ENCODE assay signal across 8 cellular contexts in genomic region chr7:131011976-131012375, GRCh38.
DNase-seq lines count a peak whose midpoint lies in the region; ATAC-seq and TF ChIP-seq lines count a peak whose summit lies in the region.

No MANE protein-coding gene starts in this region.

- H3K36me3 Mint-ChIP-seq in CD8-positive, alpha-beta memory T cell: peaks cover 0 to 44% (median 2%) of the 10 kb centered on the region in 3 donors
- peaks cover 0 to 22% (median 0%) of the 10 kb centered on the region in 3 donors for H3K36me3 Mint-ChIP-seq in naive thymus-derived CD8-positive, alpha-beta T cell

- H4K20me1 ChIP-seq in OCI-LY3 (ENCODE audit: insufficient read depth, low read length): no peaks in the 10 kb centered on the region

- H3K4me1 ChIP-seq in CD8-positive, alpha-beta memory T cell (ENCODE audit: insufficient read depth, low read length): peaks cover 78% of the 10 kb centered on the region
- H3K4me1 ChIP-seq in OCI-LY3 (ENCODE audit: low read length): peaks cover 71% of the 10 kb centered on the region
- H3K4me1 ChIP-seq in colonic mucosa: peaks cover 15% of the 10 kb centered on the region

- H2AFZ ChIP-seq in OCI-LY3 (ENCODE audit: low read depth, low read length): peak overlapping the region; percentile 64; the same call in 1 of the 2 replicates

- TF ChIP-seq CTCF in OCI-LY3 (IDR thresholded peaks at IDR 0.05; ENCODE audit: low read depth, low read length) (no peak), colonic mucosa (IDR thresholded peaks at IDR 0.05) (no peak)

- no peaks in the 10 kb centered on the region for H3K36me3 ChIP-seq in CD8-positive, alpha-beta memory T cell (ENCODE audit: insufficient read depth, low read length)
- no peaks in the 10 kb centered on the region for H3K36me3 ChIP-seq in OCI-LY3 (replicated peaks; ENCODE audit: low read depth, low read length)
- H3K36me3 ChIP-seq in colonic mucosa: no peaks in the 10 kb centered on the region

- peak overlapping the region; percentile 73 for H3K4me2 ChIP-seq in OCI-LY3 (ENCODE audit: low read length)

- intact Hi-C loops in colonic mucosa (cut with DNase I): no loop called here

- H3K27me3 ChIP-seq in CD8-positive, alpha-beta memory T cell (ENCODE audit: insufficient read depth, low read length, poor library complexity, severe bottlenecking): no peaks in the 10 kb centered on the region
- no peaks in the 10 kb centered on the region for H3K27me3 ChIP-seq in OCI-LY3 (ENCODE audit: low read depth, low read length)
- no peaks in the 10 kb centered on the region for H3K27me3 ChIP-seq in colonic mucosa

- peak in 2 of 5 donors; percentile 58 to 60 for DNase-seq in CD8-positive, alpha-beta memory T cell
- DNase-seq in colonic mucosa (no peak), NCI-H526 (lab: John Stamatoyannopoulos, UW) (no peak)
- peak in 4 of 10 donors; percentile 24 to 67 (median 66) for DNase-seq in naive thymus-derived CD8-positive, alpha-beta T cell

- peak overlapping the region; percentile 43 for H3K4me3 ChIP-seq in CD8-positive, alpha-beta memory T cell (ENCODE audit: low read length)
- H3K4me3 ChIP-seq in OCI-LY3 (ENCODE audit: low read length) (peak overlapping the region; percentile 49), colonic mucosa (no peak overlapping the region)

- peak overlapping the region; percentile 29; the same call in 1 of the 2 replicates for H3K9ac ChIP-seq in OCI-LY3 (ENCODE audit: low read length)
- no peak overlapping the region for H3K9ac ChIP-seq in colonic mucosa (ENCODE audit: low read depth in 2 of 2, low read length in 2 of 2)

- no peaks in the 10 kb centered on the region for H3K9me3 ChIP-seq in CD8-positive, alpha-beta memory T cell (ENCODE audit: low read length)
- H3K9me3 ChIP-seq in OCI-LY3 (ENCODE audit: insufficient read depth, low read length): no peaks in the 10 kb centered on the region
- no peaks in the 10 kb centered on the region for H3K9me3 ChIP-seq in colonic mucosa

- H3K27ac Mint-ChIP-seq in CD8-positive, alpha-beta memory T cell: peak overlapping the region; percentile 57 to 96 (median 86)
- H3K27ac Mint-ChIP-seq in naive thymus-derived CD8-positive, alpha-beta T cell: peak overlapping the region; percentile 72 to 90 (median 84)

- no peak overlapping the region for H3K27ac ChIP-seq in CD8-positive, alpha-beta memory T cell (ENCODE audit: low read depth, low read length)
- 0 out of 2 replicates have a peak overlapping the region, but pooled peaks have one; percentile 12 for H3K27ac ChIP-seq in OCI-LY3 (ENCODE audit: low read length)
- H3K27ac ChIP-seq in colonic mucosa: peak overlapping the region; percentile 36

- no peaks in the 10 kb centered on the region for H3K27me3 Mint-ChIP-seq in CD8-positive, alpha-beta memory T cell
- H3K27me3 Mint-ChIP-seq in naive thymus-derived CD8-positive, alpha-beta T cell: no peaks in the 10 kb centered on the region

- peaks cover 90 to 100% (median 94%) of the 10 kb centered on the region in 3 donors for H3K4me1 Mint-ChIP-seq in CD8-positive, alpha-beta memory T cell
- H3K4me1 Mint-ChIP-seq in naive thymus-derived CD8-positive, alpha-beta T cell: peaks cover 51 to 97% (median 95%) of the 10 kb centered on the region in 4 donors

- H3K9me3 Mint-ChIP-seq in CD8-positive, alpha-beta memory T cell: peaks cover 0 to 2% (median 0%) of the 10 kb centered on the region in 5 donors
- H3K9me3 Mint-ChIP-seq in naive thymus-derived CD8-positive, alpha-beta T cell: no peaks in the 10 kb centered on the region

- no peak for ATAC-seq in naive thymus-derived CD8-positive, alpha-beta T cell
- no peak for ATAC-seq in GM18861 (IDR thresholded peaks at IDR 0.05; ENCODE audit: unreplicated experiment)
- ATAC-seq in GM19463 (IDR thresholded peaks at IDR 0.05; ENCODE audit: unreplicated experiment): no peak
- no peak for ATAC-seq in HG02981 (IDR thresholded peaks at IDR 0.05; ENCODE audit: unreplicated experiment)

- peak overlapping the region; percentile 60 to 84 (median 78) for H3K4me3 Mint-ChIP-seq in CD8-positive, alpha-beta memory T cell
- H3K4me3 Mint-ChIP-seq in naive thymus-derived CD8-positive, alpha-beta T cell: peak overlapping the region; percentile 13 to 83 (median 78)

- CTCF ChIA-PET in CD8-positive, alpha-beta memory T cell (lab: Charles Lee): interaction anchor here (0.7 to 2.3 kb wide), 6 partner anchors 28 to 115 kb away, joined by 3 to 9 read pairs (median 4); no protein-coding TSS in a partner anchor

- peaks cover 25% of the 10 kb centered on the region for H3K79me2 ChIP-seq in OCI-LY3 (ENCODE audit: low read length)

- POLR2A ChIA-PET in CD8-positive, alpha-beta memory T cell (lab: Charles Lee): interaction anchor here (0.7 to 1.5 kb wide), 4 partner anchors 9 to 200 kb away, joined by 3 to 7 read pairs (median 6); no protein-coding TSS in a partner anchor
- POLR2A ChIA-PET in naive thymus-derived CD8-positive, alpha-beta T cell (lab: Charles Lee): interaction anchor here (0.6 to 1.4 kb wide), 2 partner anchors 42 to 97 kb away, joined by 3 to 6 read pairs; no protein-coding TSS in a partner anchor
